ENCODE assay signal across 1 cellular context in the genomic region with DNA sequence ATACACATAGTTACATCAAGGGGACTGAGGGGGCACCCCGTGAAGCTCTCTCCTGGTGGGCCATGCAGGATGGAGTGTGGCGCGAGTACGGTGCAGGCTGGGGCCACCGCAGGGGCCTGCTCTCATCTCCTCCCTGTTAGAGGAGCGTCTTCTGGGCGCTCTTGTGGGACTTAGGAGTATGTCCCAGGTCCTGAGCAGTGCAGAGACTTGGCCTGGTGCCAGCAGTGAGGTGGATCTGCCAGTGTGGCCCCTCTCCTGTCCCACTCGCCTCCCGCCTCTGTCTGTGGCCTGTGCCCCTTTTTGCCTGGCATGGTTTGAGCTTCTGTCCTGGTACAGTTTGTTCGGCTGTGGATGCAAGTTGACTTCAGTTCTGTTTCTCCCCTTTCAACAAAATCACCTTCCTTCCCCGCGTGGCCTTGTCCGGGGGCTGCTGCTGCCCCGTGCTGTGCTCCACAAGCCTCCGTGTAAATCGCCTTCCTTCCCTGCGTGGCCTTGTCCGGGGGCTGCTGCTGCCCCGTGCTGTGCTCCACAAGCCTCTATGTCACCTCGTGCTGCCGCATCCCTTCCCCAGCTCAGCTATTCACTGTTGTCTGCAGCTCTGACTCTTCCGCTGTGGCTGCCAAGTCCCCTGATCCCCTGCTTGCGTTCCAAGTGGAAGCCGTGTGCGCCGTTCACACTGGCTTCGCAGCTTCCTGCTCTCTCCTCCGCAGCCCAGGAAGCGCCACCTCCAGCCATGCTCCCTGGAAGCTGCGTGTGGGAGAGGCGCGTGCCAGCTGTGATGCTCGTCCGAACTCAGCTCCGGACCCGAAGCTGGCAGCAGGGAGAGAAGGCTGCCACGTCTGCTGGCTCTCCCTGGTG.
TF ChIP-seq lines count a peak whose summit lies in the region.

No MANE protein-coding gene starts in this region.

TF ChIP-seq in GM23338, 12 proteins besides CTCF, POLR2A, EP300 and RAD21:
- TF ChIP-seq STAT1 (IDR thresholded peaks at IDR 0.05; ENCODE audit: unreplicated experiment) = no peak
